21 cellular contexts compared by ENCODE assay signal in the genomic region with DNA sequence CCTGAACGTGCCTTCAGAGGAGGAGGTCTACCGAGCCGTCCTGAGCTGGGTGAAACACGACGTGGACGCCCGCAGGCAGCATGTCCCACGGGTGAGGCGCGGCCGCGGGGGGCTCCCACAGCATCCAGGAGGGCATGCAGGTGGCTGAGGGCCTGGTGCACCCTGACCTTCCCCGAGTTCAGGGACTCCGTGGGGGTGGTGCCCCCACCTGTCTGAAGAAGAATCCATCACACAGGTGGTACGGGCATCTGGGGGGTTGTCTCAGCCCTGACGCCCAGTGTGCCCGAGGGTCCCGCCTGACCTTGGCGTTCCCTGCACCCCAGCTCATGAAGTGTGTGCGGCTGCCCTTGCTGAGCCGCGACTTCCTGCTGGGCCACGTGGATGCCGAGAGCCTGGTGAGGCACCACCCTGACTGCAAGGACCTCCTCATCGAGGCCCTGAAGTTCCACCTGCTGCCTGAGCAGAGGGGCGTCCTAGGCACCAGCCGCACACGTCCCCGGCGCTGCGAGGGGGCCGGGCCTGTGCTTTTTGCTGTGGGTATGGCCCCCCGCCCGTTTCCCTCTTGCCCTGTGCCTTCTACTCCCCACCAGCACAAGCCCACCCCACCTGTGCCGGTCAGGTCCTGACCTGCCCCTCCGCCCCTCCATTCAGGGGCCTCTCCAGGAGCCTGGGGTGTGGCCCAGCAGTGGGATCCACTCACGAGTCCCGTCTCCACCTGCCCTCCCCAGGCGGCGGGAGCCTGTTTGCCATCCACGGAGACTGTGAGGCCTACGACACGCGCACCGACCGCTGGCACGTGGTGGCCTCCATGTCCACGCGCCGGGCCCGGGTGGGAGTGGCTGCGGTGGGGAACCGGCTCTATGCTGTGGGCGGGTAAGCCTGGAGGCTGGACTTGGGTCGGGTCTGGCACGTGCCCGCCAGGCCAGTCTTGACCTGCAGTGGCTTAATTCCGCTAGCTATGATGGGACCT. TPM values are rescaled to one million over a fixed set of nuclear protein-coding genes. Genes with fewer than 3 reads are reported as not detected.
DNase-seq lines count a peak whose midpoint lies in the region; ATAC-seq and TF ChIP-seq lines count a peak whose summit lies in the region.
"Had no signal": no experiment of that assay in that cellular context is flagged by ENCODE, and none has a peak within 500 bp of the region (broad histone marks: within the 10 kb centered on the region; RNA-seq: fewer than 3 reads in every experiment).

No MANE protein-coding gene starts in this region.

- intact Hi-C loops in activated CD4-positive, alpha-beta memory T cell treated with anti-CD3 and anti-CD28 coated beads for 36 hours (cut with micrococcal nuclease): loop anchor here (10.0 kb wide), 1 partner anchor 102 kb away; no protein-coding TSS in a partner anchor

- peaks cover 14% of the 10 kb centered on the region for H3K79me2 ChIP-seq in neural progenitor cell (ENCODE audit: low read depth)

- H3K9me3 ChIP-seq in neural progenitor cell (ENCODE audit: low read depth): no peaks in the 10 kb centered on the region
- H3K9me3 ChIP-seq: ovary had no signal

- peaks cover 45% of the 10 kb centered on the region for H4K20me1 ChIP-seq in neural progenitor cell (ENCODE audit: low read depth)

- no peak overlapping the region for H3K27ac Mint-ChIP-seq in activated CD4-positive, alpha-beta memory T cell treated with anti-CD3 and anti-CD28 coated beads, Interleukin-2, amount 10 ng/mL, durations not matched to agents 7 days and 5 days
- no peak overlapping the region for H3K27ac Mint-ChIP-seq in activated CD4-positive, alpha-beta memory T cell treated with anti-CD3 and anti-CD28 coated beads for 36 hours
- no peak overlapping the region for H3K27ac Mint-ChIP-seq in IgD-negative memory B cell
- H3K27ac Mint-ChIP-seq in brain: no peak overlapping the region
- H3K27ac Mint-ChIP-seq in neural progenitor cell: no peak overlapping the region

- peaks cover 59% of the 10 kb centered on the region for H3K27me3 ChIP-seq in neural progenitor cell
- H3K27me3 ChIP-seq: ovary had no signal

- H3F3A ChIP-seq in neural progenitor cell (ENCODE audit: low read depth): peaks cover 4% of the 10 kb centered on the region

- H3K9ac ChIP-seq in neural progenitor cell: no peak overlapping the region

- H3K4me3 Mint-ChIP-seq in activated CD4-positive, alpha-beta memory T cell treated with anti-CD3 and anti-CD28 coated beads, Interleukin-2, amount 10 ng/mL, durations not matched to agents 7 days and 5 days: peak overlapping the region; percentile 64
- no peak overlapping the region for H3K4me3 Mint-ChIP-seq in activated CD4-positive, alpha-beta memory T cell treated with anti-CD3 and anti-CD28 coated beads for 36 hours
- H3K4me3 Mint-ChIP-seq in IgD-negative memory B cell (peak overlapping the region; percentile 62 to 91 (median 78)), brain (peak overlapping the region; percentile 50 to 74 (median 71)), neural progenitor cell (peak overlapping the region; percentile 80)

- H3K36me3 ChIP-seq in neural progenitor cell: no peaks in the 10 kb centered on the region
- H3K36me3 ChIP-seq: ovary had no signal

- no peaks in the 10 kb centered on the region for H3K9me3 Mint-ChIP-seq in activated CD4-positive, alpha-beta memory T cell treated with anti-CD3 and anti-CD28 coated beads, Interleukin-2, amount 10 ng/mL, durations not matched to agents 7 days and 5 days
- H3K9me3 Mint-ChIP-seq in activated CD4-positive, alpha-beta memory T cell treated with anti-CD3 and anti-CD28 coated beads for 36 hours: no peaks in the 10 kb centered on the region
- H3K9me3 Mint-ChIP-seq in IgD-negative memory B cell (no peaks in the 10 kb centered on the region), brain (no peaks in the 10 kb centered on the region), neural progenitor cell (no peaks in the 10 kb centered on the region)

- no peaks in the 10 kb centered on the region for H3K27me3 Mint-ChIP-seq in activated CD4-positive, alpha-beta memory T cell treated with anti-CD3 and anti-CD28 coated beads, Interleukin-2, amount 10 ng/mL, durations not matched to agents 7 days and 5 days
- no peaks in the 10 kb centered on the region for H3K27me3 Mint-ChIP-seq in activated CD4-positive, alpha-beta memory T cell treated with anti-CD3 and anti-CD28 coated beads for 36 hours
- no peaks in the 10 kb centered on the region for H3K27me3 Mint-ChIP-seq in IgD-negative memory B cell
- H3K27me3 Mint-ChIP-seq in brain: peaks cover 13% of the 10 kb centered on the region
- peaks cover 27% of the 10 kb centered on the region for H3K27me3 Mint-ChIP-seq in neural progenitor cell (ENCODE audit: insufficient read depth, low read depth)

- H3K4me2 ChIP-seq in neural progenitor cell: no peak overlapping the region

- no peak for TF ChIP-seq CTCF in brain (conservative IDR thresholded peaks at IDR 0.05)
- TF ChIP-seq CTCF in neural progenitor cell (IDR thresholded peaks at IDR 0.05): no peak

- no peak for ATAC-seq in GM21619 (IDR thresholded peaks at IDR 0.05; ENCODE audit: unreplicated experiment)
- ATAC-seq: activated CD4-positive, CD25-positive, alpha-beta regulatory T cell treated with anti-CD3 and anti-CD28 coated beads, Interleukin-2, amount 50 U/mL, for 24 hours; foreskin keratinocyte; Right ventricle myocardium inferior had no signal

- H3K4me1 Mint-ChIP-seq in activated CD4-positive, alpha-beta memory T cell treated with anti-CD3 and anti-CD28 coated beads, Interleukin-2, amount 10 ng/mL, durations not matched to agents 7 days and 5 days: peaks cover 36% of the 10 kb centered on the region
- H3K4me1 Mint-ChIP-seq in activated CD4-positive, alpha-beta memory T cell treated with anti-CD3 and anti-CD28 coated beads for 36 hours (ENCODE audit: low read depth): peaks cover 16% of the 10 kb centered on the region
- H3K4me1 Mint-ChIP-seq in IgD-negative memory B cell (peaks cover 1 to 7% (median 4%) of the 10 kb centered on the region in 3 donors), brain (peaks cover 10% of the 10 kb centered on the region), neural progenitor cell (peaks cover 5% of the 10 kb centered on the region)

- H3K27ac ChIP-seq in neural progenitor cell: no peak overlapping the region
- H3K27ac ChIP-seq: foreskin keratinocyte, ovary had no signal

- H3K4me1 ChIP-seq in neural progenitor cell: peaks cover 10% of the 10 kb centered on the region

- POLR2A ChIA-PET in activated CD4-positive, alpha-beta memory T cell treated with anti-CD3 and anti-CD28 coated beads, Interleukin-2, amount 10 ng/mL, durations not matched to agents 7 days and 5 days (lab: Charles Lee): no interaction called here
- POLR2A ChIA-PET in activated CD4-positive, alpha-beta memory T cell treated with anti-CD3 and anti-CD28 coated beads for 36 hours (lab: Charles Lee): no interaction called here

- H3K36me3 Mint-ChIP-seq in activated CD4-positive, alpha-beta memory T cell treated with anti-CD3 and anti-CD28 coated beads, Interleukin-2, amount 10 ng/mL, durations not matched to agents 7 days and 5 days (ENCODE audit: low read depth): peaks cover 18% of the 10 kb centered on the region
- H3K36me3 Mint-ChIP-seq in activated CD4-positive, alpha-beta memory T cell treated with anti-CD3 and anti-CD28 coated beads for 36 hours: peaks cover 6% of the 10 kb centered on the region
- H3K36me3 Mint-ChIP-seq in IgD-negative memory B cell (peaks cover 1% of the 10 kb centered on the region), brain (no peaks in the 10 kb centered on the region), neural progenitor cell (peaks cover 5% of the 10 kb centered on the region)

- no peak overlapping the region for H2AFZ ChIP-seq in neural progenitor cell (replicated peaks)

- DNase-seq in activated CD4-positive, alpha-beta memory T cell treated with anti-CD3 and anti-CD28 coated beads, Interleukin-2, amount 10 ng/mL, durations not matched to agents 7 days and 5 days: no peak
- DNase-seq in activated CD4-positive, alpha-beta memory T cell treated with anti-CD3 and anti-CD28 coated beads for 36 hours: no peak
- no peak for DNase-seq in neural progenitor cell (ENCODE audit: low spot score)
- no peak for DNase-seq in NK-92 treated with Interleukin-12 subunit alpha and Interleukin-12 subunit beta, amount 100 ng/mL, for 24 hours (lab: John Stamatoyannopoulos, UW)
- no peak for DNase-seq in stimulated activated CD4-positive, alpha-beta T cell treated with anti-CD3 and anti-CD28 coated beads, Interleukin-1b, Interleukin-23, amount 100 ng/mL, for 48 hours
- DNase-seq: activated T-cell treated with anti-CD3 and anti-CD28 coated beads, Interleukin-2, amount 50 U/mL, for 1 hour; anterior cingulate cortex; foreskin keratinocyte; MM.1S; NCI-H2029 treated with DMSO at 0.1 percent for 48 hours; NCI-H524 treated with DMSO at 0.1 percent for 48 hours; ovary; stimulated activated CD4-positive, alpha-beta T cell treated with anti-CD3 and anti-CD28 coated beads, Interleukin-2, amount 100 ng/mL, for 24 hours had no signal

- CTCF ChIA-PET in activated CD4-positive, alpha-beta memory T cell treated with anti-CD3 and anti-CD28 coated beads, Interleukin-2, amount 10 ng/mL, durations not matched to agents 7 days and 5 days (lab: Charles Lee): interaction anchor here (1.3 kb wide), 1 partner anchor 32 kb away, joined by 3 read pairs; no protein-coding TSS in a partner anchor
- CTCF ChIA-PET in activated CD4-positive, alpha-beta memory T cell treated with anti-CD3 and anti-CD28 coated beads for 36 hours (lab: Charles Lee): no interaction called here

- H3K4me3 ChIP-seq in neural progenitor cell: no peak overlapping the region
- H3K4me3 ChIP-seq: ovary had no signal

RNA-seq across cellular contexts. Expression of a gene that starts 2.3 kb away (rescaled TPM):
- total RNA-seq in activated CD4-positive, alpha-beta memory T cell treated with anti-CD3 and anti-CD28 coated beads, Interleukin-2, amount 10 ng/mL, durations not matched to agents 7 days and 5 days: 10 to 100 TPM; 28.6 to 31.7 TPM
- 10 to 100 TPM; 25.8 to 30.6 TPM for total RNA-seq in activated CD4-positive, alpha-beta memory T cell treated with anti-CD3 and anti-CD28 coated beads for 36 hours
- polyA plus RNA-seq in IgD-negative memory B cell: 1.3 TPM
- polyA plus RNA-seq in brain (ENCODE audit: insufficient read depth, low read depth, low replicate concordance): 5.6 TPM
- 10.7 and 33.8 TPM in 2 replicates for total RNA-seq in neural progenitor cell (ENCODE audit: low replicate concordance)

RNA-seq across cellular contexts. Expression of a gene that starts 3.6 kb away (rescaled TPM):
- 10 to 100 TPM; 58.2 to 58.4 TPM for total RNA-seq in activated CD4-positive, alpha-beta memory T cell treated with anti-CD3 and anti-CD28 coated beads, Interleukin-2, amount 10 ng/mL, durations not matched to agents 7 days and 5 days
- total RNA-seq in activated CD4-positive, alpha-beta memory T cell treated with anti-CD3 and anti-CD28 coated beads for 36 hours: 100 to 1,000 TPM; 111 to 117 TPM
- polyA plus RNA-seq in IgD-negative memory B cell (64.9 TPM), brain (ENCODE audit: insufficient read depth, low read depth, low replicate concordance) (85.8 TPM)
- 39.6 and 69.1 TPM in 2 replicates for total RNA-seq in neural progenitor cell (ENCODE audit: low replicate concordance)

RNA-seq across cellular contexts. Expression of a gene that starts 3.6 kb away (rescaled TPM):
- 1 to 10 TPM; 7.6 to 8.2 TPM for total RNA-seq in activated CD4-positive, alpha-beta memory T cell treated with anti-CD3 and anti-CD28 coated beads, Interleukin-2, amount 10 ng/mL, durations not matched to agents 7 days and 5 days
- 1 to 10 TPM; 5.8 to 6.0 TPM for total RNA-seq in activated CD4-positive, alpha-beta memory T cell treated with anti-CD3 and anti-CD28 coated beads for 36 hours
- 0.14 TPM for polyA plus RNA-seq in IgD-negative memory B cell
- not detected for polyA plus RNA-seq in brain (ENCODE audit: insufficient read depth, low read depth, low replicate concordance)
- total RNA-seq in neural progenitor cell (ENCODE audit: low replicate concordance): 0.09 TPM in 1 of 2 replicates, not detected in the other
- total RNA-seq: A673, Right ventricle myocardium inferior had no signal

RNA-seq across cellular contexts. Expression of a gene that starts 19.2 kb away (rescaled TPM):
- total RNA-seq in activated CD4-positive, alpha-beta memory T cell treated with anti-CD3 and anti-CD28 coated beads, Interleukin-2, amount 10 ng/mL, durations not matched to agents 7 days and 5 days: not detected
- total RNA-seq in activated CD4-positive, alpha-beta memory T cell treated with anti-CD3 and anti-CD28 coated beads for 36 hours: not detected
- polyA plus RNA-seq in IgD-negative memory B cell (not detected), brain (ENCODE audit: insufficient read depth, low read depth, low replicate concordance) (not detected)
- not detected in 2 replicates for total RNA-seq in neural progenitor cell (ENCODE audit: low replicate concordance)
- total RNA-seq: A673; Daoy; foreskin keratinocyte; T-helper 1 cell treated with Interleukin-12 subunit alpha and Interleukin-12 subunit beta and Interleukin-4 antibody, amounts not matched to agents 30 ng/mL and 1 ng/mL, for 36 hours had no signal
- polyA plus RNA-seq: foreskin keratinocyte had no signal

RNA-seq across cellular contexts. Expression of a gene that starts 37.2 kb away (rescaled TPM):
- total RNA-seq in activated CD4-positive, alpha-beta memory T cell treated with anti-CD3 and anti-CD28 coated beads, Interleukin-2, amount 10 ng/mL, durations not matched to agents 7 days and 5 days: under 1 TPM in 1 of 2 experiments, not detected in 1; 0.23 TPM
- 1 to 10 TPM; 1.7 to 2.0 TPM for total RNA-seq in activated CD4-positive, alpha-beta memory T cell treated with anti-CD3 and anti-CD28 coated beads for 36 hours
- not detected for polyA plus RNA-seq in IgD-negative memory B cell
- 4.9 TPM for polyA plus RNA-seq in brain (ENCODE audit: insufficient read depth, low read depth, low replicate concordance)
- 7.6 and 35.7 TPM in 2 replicates for total RNA-seq in neural progenitor cell (ENCODE audit: low replicate concordance)
